Comparison of ENCODE assay signal across 23 cellular contexts in genomic region chr6:108768176-108768555, GRCh38.
DNase-seq lines count a peak whose midpoint lies in the region; ATAC-seq and TF ChIP-seq lines count a peak whose summit lies in the region.
"Had no signal": no experiment of that assay in that cellular context is flagged by ENCODE, and none has a peak within 500 bp of the region (broad histone marks: within the 10 kb centered on the region; RNA-seq: fewer than 3 reads in every experiment).

No MANE protein-coding gene starts in this region.

- H3K36me3 ChIP-seq in body of pancreas (replicated peaks in 1 of 2; ENCODE audit: insufficient read depth in 1 of 2, low read depth in 2 of 2) = no peaks in the 10 kb centered on the region
- no peaks in the 10 kb centered on the region for H3K36me3 ChIP-seq in transverse colon
- H3K36me3 ChIP-seq: BE2C had no signal

- H3K27me3 ChIP-seq in body of pancreas (no peaks in the 10 kb centered on the region), transverse colon (no peaks in the 10 kb centered on the region)
- H3K27me3 ChIP-seq in CD4-positive, alpha-beta T cell (ENCODE audit: control insufficient read depth, insufficient read depth, low read length) = no peaks in the 10 kb centered on the region
- H3K27me3 ChIP-seq: BE2C had no signal

- peaks cover 5% of the 10 kb centered on the region for H3K27me3 Mint-ChIP-seq in activated CD8-positive, alpha-beta memory T cell treated with anti-CD3 and anti-CD28 coated beads, Interleukin-2, amount 10 ng/mL, durations not matched to agents 7 days and 5 days
- H3K27me3 Mint-ChIP-seq in CD4-positive, alpha-beta T cell = peaks cover 7% of the 10 kb centered on the region

- no peak for ATAC-seq in activated CD8-positive, alpha-beta memory T cell treated with anti-CD3 and anti-CD28 coated beads, Interleukin-2, amount 10 ng/mL, durations not matched to agents 7 days and 5 days
- ATAC-seq in body of pancreas (no peak), HG02870 (IDR thresholded peaks at IDR 0.05; ENCODE audit: unreplicated experiment) (no peak)
- ATAC-seq in CD4-positive, alpha-beta T cell (ENCODE audit: poor library complexity) = no peak
- ATAC-seq: HepG2, PC-3 had no signal

- TF ChIP-seq POLR2A in body of pancreas (IDR thresholded peaks at IDR 0.05) (no peak), transverse colon (IDR thresholded peaks at IDR 0.05) (no peak)

- CTCF ChIA-PET in activated CD8-positive, alpha-beta memory T cell treated with anti-CD3 and anti-CD28 coated beads, Interleukin-2, amount 10 ng/mL, durations not matched to agents 7 days and 5 days (lab: Charles Lee) = interaction anchor here (2.2 kb wide), 1 partner anchor 15 kb away, joined by 5 read pairs; no protein-coding TSS in a partner anchor
- CTCF ChIA-PET in CD4-positive, alpha-beta T cell (lab: Charles Lee) = no interaction called here

- POLR2A ChIA-PET in CD4-positive, alpha-beta T cell (lab: Charles Lee) = no interaction called here

- H3K9me3 ChIP-seq in body of pancreas (no peaks in the 10 kb centered on the region), transverse colon (no peaks in the 10 kb centered on the region)
- no peaks in the 10 kb centered on the region for H3K9me3 ChIP-seq in CD4-positive, alpha-beta T cell (ENCODE audit: control insufficient read depth, low read length)
- H3K9me3 ChIP-seq: BE2C, SK-N-SH had no signal

- H3K4me1 ChIP-seq in body of pancreas (peaks cover 70% of the 10 kb centered on the region), transverse colon (peaks cover 0 to 9% (median 5%) of the 10 kb centered on the region in 4 donors)
- H3K4me1 ChIP-seq: BE2C had no signal

- no peak for TF ChIP-seq EP300 in transverse colon (IDR thresholded peaks at IDR 0.05; ENCODE audit: low read depth)

- no peak overlapping the region for H3K4me3 Mint-ChIP-seq in activated CD8-positive, alpha-beta memory T cell treated with anti-CD3 and anti-CD28 coated beads, Interleukin-2, amount 10 ng/mL, durations not matched to agents 7 days and 5 days
- H3K4me3 Mint-ChIP-seq in CD4-positive, alpha-beta T cell = no peak overlapping the region
- H3K4me3 Mint-ChIP-seq: CD14-positive monocyte had no signal

- H3K4me1 Mint-ChIP-seq in activated CD8-positive, alpha-beta memory T cell treated with anti-CD3 and anti-CD28 coated beads, Interleukin-2, amount 10 ng/mL, durations not matched to agents 7 days and 5 days = peaks cover 13% of the 10 kb centered on the region
- peaks cover 7% of the 10 kb centered on the region for H3K4me1 Mint-ChIP-seq in CD4-positive, alpha-beta T cell (ENCODE audit: low read depth)
- H3K4me1 Mint-ChIP-seq: CD14-positive monocyte had no signal

- DNase-seq in activated CD8-positive, alpha-beta memory T cell treated with anti-CD3 and anti-CD28 coated beads, Interleukin-2, amount 10 ng/mL, durations not matched to agents 7 days and 5 days = no peak
- DNase-seq in activated CD8-positive, alpha-beta memory T cell treated with anti-CD3 and anti-CD28 coated beads, Interleukin-2, amount 50 U/mL, for 48 hours = no peak
- DNase-seq in NCI-H524 (lab: John Stamatoyannopoulos, UW) (peak; percentile 83 to 95), body of pancreas (no peak), transverse colon (no peak), dermis blood vessel endothelial cell (no peak)
- DNase-seq in CD4-positive, alpha-beta T cell = no peak
- DNase-seq: 8988T, ACHN, BE2C, DMS153, Karpas-422, MV-4-11, NCI-H1105, NCI-H1436 treated with DMSO at 0.1 percent for 48 hours, NCI-H187 treated with DMSO at 0.1 percent for 48 hours, NCI-H446 treated with DMSO at 0.1 percent for 48 hours, PC-3, SK-N-SH, SW 1271 had no signal

- H3K27ac Mint-ChIP-seq in activated CD8-positive, alpha-beta memory T cell treated with anti-CD3 and anti-CD28 coated beads, Interleukin-2, amount 10 ng/mL, durations not matched to agents 7 days and 5 days = peak overlapping the region; percentile 17
- no peak overlapping the region for H3K27ac Mint-ChIP-seq in CD4-positive, alpha-beta T cell
- H3K27ac Mint-ChIP-seq: CD14-positive monocyte had no signal

- H3K4me3 ChIP-seq in body of pancreas (no peak overlapping the region), transverse colon (no peak overlapping the region)

- WGBS in body of pancreas, 2 donors = 82 to 90% methylated on average over 1 of the region's 1 CpG
- WGBS in transverse colon (ENCODE audit: low coverage in 1 of 2), 2 donors = 83 to 92% methylated on average over 1 of the region's 1 CpG

- peak overlapping the region in 3 of 4 donors; percentile 14 to 74 (median 61) for H3K27ac ChIP-seq in body of pancreas
- H3K27ac ChIP-seq in transverse colon = peak overlapping the region in 3 of 4 donors; percentile 10 to 49 (median 13)
- H3K27ac ChIP-seq in CD4-positive, alpha-beta T cell (ENCODE audit: low read depth, low read length) = no peak overlapping the region

- peaks cover 5% of the 10 kb centered on the region for H3K36me3 Mint-ChIP-seq in activated CD8-positive, alpha-beta memory T cell treated with anti-CD3 and anti-CD28 coated beads, Interleukin-2, amount 10 ng/mL, durations not matched to agents 7 days and 5 days
- H3K36me3 Mint-ChIP-seq in CD4-positive, alpha-beta T cell (ENCODE audit: low read depth) = no peaks in the 10 kb centered on the region
- H3K36me3 Mint-ChIP-seq: CD14-positive monocyte had no signal

- TF ChIP-seq CTCF in body of pancreas (IDR thresholded peaks at IDR 0.05) (no peak), transverse colon (IDR thresholded peaks at IDR 0.05) (no peak)
- no peak for TF ChIP-seq CTCF in CD4-positive, alpha-beta T cell (IDR thresholded peaks at IDR 0.05)

- H3K9me3 Mint-ChIP-seq in activated CD8-positive, alpha-beta memory T cell treated with anti-CD3 and anti-CD28 coated beads, Interleukin-2, amount 10 ng/mL, durations not matched to agents 7 days and 5 days (ENCODE audit: low read depth) = no peaks in the 10 kb centered on the region
- no peaks in the 10 kb centered on the region for H3K9me3 Mint-ChIP-seq in CD4-positive, alpha-beta T cell
- H3K9me3 Mint-ChIP-seq: CD14-positive monocyte had no signal

- in situ Hi-C loops in transverse colon (cut with MboI; ENCODE audit: low pct_ligation_motif_present in 1 of 4, low pct_unique_long_range_greater_than_20kb in 1 of 4, low sequenced_read_pairs in 3 of 4) = no loop called here

- intact Hi-C loops in body of pancreas (cut with DNase I) = no loop called here
- intact Hi-C loops in transverse colon (cut with DNase I; ENCODE audit: low total_unique reads) = no loop called here
- intact Hi-C loops in CD4-positive, alpha-beta T cell (cut with DNase I, micrococcal nuclease) = no loop called here

Comparison
In these comparisons a context has a peak if more than half of its experiments do, and no peak if none do; other contexts are left out.
1. DNase-seq: peak in NCI-H524 (2 of 2); none in activated CD8-positive, alpha-beta memory T cell treated with anti-CD3 and anti-CD28 coated beads, Interleukin-2, amount 10 ng/mL, durations not matched to agents 7 days and 5 days (single experiment), activated CD8-positive, alpha-beta memory T cell treated with anti-CD3 and anti-CD28 coated beads, Interleukin-2, amount 50 U/mL, for 48 hours (single experiment), body of pancreas (0 of 4), transverse colon (single experiment), CD4-positive, alpha-beta T cell (0 of 10) and dermis blood vessel endothelial cell (single experiment).